In genomic region chr4:108846568-108846967, GRCh38 we compare ENCODE assay signal across 24 cellular contexts.
"Had no signal": no experiment of that assay in that cellular context is flagged by ENCODE, and none has a peak within 500 bp of the region (broad histone marks: within the 10 kb centered on the region; RNA-seq: fewer than 3 reads in every experiment).

No MANE protein-coding gene starts in this region.

- H3K4me2 ChIP-seq: neural progenitor cell had no signal

- H3K9ac ChIP-seq: neural progenitor cell had no signal

- DNase-seq: central memory CD4-positive, alpha-beta T cell; effector memory CD8-positive, alpha-beta T cell; foreskin melanocyte; head of caudate nucleus; hippocampal formation; mammary epithelial cell; mucosa of descending colon; natural killer cell; nucleus accumbens; pancreas; right lobe of liver; spleen; stimulated activated CD4-positive, alpha-beta T cell treated with anti-CD3 and anti-CD28 coated beads, Interleukin-15, amount 100 ng/mL, for 24 hours; stimulated activated CD4-positive, alpha-beta T cell treated with anti-CD3 and anti-CD28 coated beads, Interleukin-1b, Interleukin-23, amount 100 ng/mL, for 48 hours; stimulated activated CD4-positive, alpha-beta T cell treated with anti-CD3 and anti-CD28 coated beads, Interleukin-4, amount 100 ng/mL, for 4 hours; stimulated activated naive B cell treated with anti-CD40 and anti-IgM and Interleukin-4, amounts not matched to agents 10 μg/mL and 1 μg/mL and 100 μg/mL, for 72 hours; stimulated activated naive CD8-positive, alpha-beta T cell treated with anti-CD3 and anti-CD28 coated beads, Interleukin-15, amount 100 ng/mL, for 72 hours; testis; upper lobe of right lung had no signal

- H3K4me3 ChIP-seq: esophagus muscularis mucosa, mucosa of descending colon, neural progenitor cell, pancreas, right lobe of liver, spleen, testis, tibial nerve, upper lobe of right lung had no signal

- H3K27me3 ChIP-seq: esophagus muscularis mucosa, neural progenitor cell, pancreas, right lobe of liver, spleen, testis, tibial nerve, upper lobe of right lung had no signal

- H3K27ac ChIP-seq: epithelial cell of prostate, esophagus muscularis mucosa, neural progenitor cell, pancreas, right lobe of liver, spleen, testis, tibial nerve, upper lobe of right lung had no signal

- H3K4me1 ChIP-seq: esophagus muscularis mucosa, neural progenitor cell, pancreas, right lobe of liver, spleen, testis, tibial nerve, upper lobe of right lung had no signal

- H2AFZ ChIP-seq: neural progenitor cell had no signal

- H3K9me3 ChIP-seq: esophagus muscularis mucosa, mucosa of descending colon, pancreas, right lobe of liver, spleen, testis, tibial nerve, upper lobe of right lung had no signal

- ATAC-seq: effector memory CD8-positive, alpha-beta T cell; left lobe of liver; mucosa of descending colon; natural killer cell; pancreas; right lobe of liver; stimulated activated naive B cell treated with anti-CD40 and anti-IgM and Interleukin-4, amounts not matched to agents 10 μg/mL and 1 μg/mL and 100 μg/mL, for 72 hours; stimulated activated naive CD8-positive, alpha-beta T cell treated with anti-CD3 and anti-CD28 coated beads, Interleukin-15, amount 100 ng/mL, for 72 hours; upper lobe of right lung had no signal

- H3K36me3 ChIP-seq: esophagus muscularis mucosa, neural progenitor cell, pancreas, right lobe of liver, spleen, tibial nerve, upper lobe of right lung had no signal
